23 cellular contexts compared by ENCODE assay signal in genomic region chr1:166703726-166704220, GRCh38.
"Had no signal": no experiment of that assay in that cellular context is flagged by ENCODE, and none has a peak within 500 bp of the region (broad histone marks: within the 10 kb centered on the region; RNA-seq: fewer than 3 reads in every experiment).

No MANE protein-coding gene starts in this region.

- H3K36me3 Mint-ChIP-seq: activated naive CD4-positive, alpha-beta T cell treated with anti-CD3 and anti-CD28 coated beads, Interleukin-2, amount 10 ng/mL, durations not matched to agents 7 days and 5 days; activated naive CD8-positive, alpha-beta T cell treated with anti-CD3 and anti-CD28 coated beads for 36 hours had no signal

- ATAC-seq: activated CD4-positive, alpha-beta T cell treated with anti-CD3 and anti-CD28 coated beads for 36 hours; activated T-cell treated with anti-CD3 and anti-CD28 coated beads, Interleukin-2, amount 50 U/mL, for 72 hours; PC-3; T-helper 17 cell had no signal

- H3K4me1 Mint-ChIP-seq: activated naive CD4-positive, alpha-beta T cell treated with anti-CD3 and anti-CD28 coated beads, Interleukin-2, amount 10 ng/mL, durations not matched to agents 7 days and 5 days; T-helper 17 cell had no signal

- H3K27me3 Mint-ChIP-seq: activated naive CD4-positive, alpha-beta T cell treated with anti-CD3 and anti-CD28 coated beads, Interleukin-2, amount 10 ng/mL, durations not matched to agents 7 days and 5 days had no signal

- DNase-seq: activated CD4-positive, alpha-beta memory T cell treated with anti-CD3 and anti-CD28 coated beads, Interleukin-2, amount 10 ng/mL, durations not matched to agents 7 days and 5 days; activated CD4-positive, alpha-beta T cell treated with anti-CD3 and anti-CD28 coated beads for 36 hours; activated CD4-positive, alpha-beta T cell treated with anti-CD3 and anti-CD28 coated beads, Interleukin-2, amount 50 U/mL, for 1 hour; activated CD8-positive, alpha-beta memory T cell treated with anti-CD3 and anti-CD28 coated beads, Interleukin-2, amount 50 U/mL, for 4 hours; activated gamma-delta T cell treated with Interleukin-2 at 50 U/mL for 16 hours; activated naive CD4-positive, alpha-beta T cell treated with anti-CD3 and anti-CD28 coated beads, Interleukin-2, amount 10 ng/mL, durations not matched to agents 7 days and 5 days; activated naive CD8-positive, alpha-beta T cell treated with anti-CD3 and anti-CD28 coated beads for 36 hours; activated T-cell treated with anti-CD3 and anti-CD28 coated beads, Interleukin-2, amount 50 U/mL, for 72 hours; brain microvascular endothelial cell; cerebellar nuclear complex; Karpas-422; NCI-H1105; NCI-H1436; NCI-H187; NCI-H2081; NCI-H446; NCI-H524; PC-3; SHP77; T-helper 17 cell; T-helper 9 cell; WERI-Rb-1 had no signal

- H3K27ac Mint-ChIP-seq: activated CD4-positive, alpha-beta memory T cell treated with anti-CD3 and anti-CD28 coated beads, Interleukin-2, amount 10 ng/mL, durations not matched to agents 7 days and 5 days; activated CD4-positive, alpha-beta T cell treated with anti-CD3 and anti-CD28 coated beads for 36 hours; activated naive CD4-positive, alpha-beta T cell treated with anti-CD3 and anti-CD28 coated beads, Interleukin-2, amount 10 ng/mL, durations not matched to agents 7 days and 5 days; activated naive CD8-positive, alpha-beta T cell treated with anti-CD3 and anti-CD28 coated beads for 36 hours; activated T-cell treated with anti-CD3 and anti-CD28 coated beads, Interleukin-2, amount 50 U/mL, for 72 hours; activated T-helper 2 cell treated with anti-CD3 and anti-CD28 coated beads, Interferon-gamma antibody, Interleukin-2, Interleukin-4, amounts not matched to agents 10 μg/mL and 5 μg/mL and 100 μg/mL, durations not matched to agents 14 hours and 24 hours and 36 hours; T-helper 17 cell had no signal

- H3K27ac ChIP-seq: brain microvascular endothelial cell, WERI-Rb-1 had no signal

- H3K9me3 Mint-ChIP-seq: activated CD4-positive, alpha-beta memory T cell treated with anti-CD3 and anti-CD28 coated beads, Interleukin-2, amount 10 ng/mL, durations not matched to agents 7 days and 5 days; activated naive CD4-positive, alpha-beta T cell treated with anti-CD3 and anti-CD28 coated beads, Interleukin-2, amount 10 ng/mL, durations not matched to agents 7 days and 5 days; activated T-helper 2 cell treated with anti-CD3 and anti-CD28 coated beads, Interferon-gamma antibody, Interleukin-2, Interleukin-4, amounts not matched to agents 10 μg/mL and 5 μg/mL and 100 μg/mL, durations not matched to agents 14 hours and 24 hours and 36 hours had no signal

- H3K27me3 ChIP-seq: brain microvascular endothelial cell had no signal

- H3K36me3 ChIP-seq: brain microvascular endothelial cell, WERI-Rb-1 had no signal

- H3K4me3 Mint-ChIP-seq: activated CD4-positive, alpha-beta memory T cell treated with anti-CD3 and anti-CD28 coated beads, Interleukin-2, amount 10 ng/mL, durations not matched to agents 7 days and 5 days; activated CD4-positive, alpha-beta T cell treated with anti-CD3 and anti-CD28 coated beads for 36 hours; activated naive CD4-positive, alpha-beta T cell treated with anti-CD3 and anti-CD28 coated beads, Interleukin-2, amount 10 ng/mL, durations not matched to agents 7 days and 5 days; activated naive CD8-positive, alpha-beta T cell treated with anti-CD3 and anti-CD28 coated beads for 36 hours; activated T-cell treated with anti-CD3 and anti-CD28 coated beads, Interleukin-2, amount 50 U/mL, for 72 hours; T-helper 17 cell had no signal
